8 cellular contexts compared by ENCODE assay signal in the genomic region with DNA sequence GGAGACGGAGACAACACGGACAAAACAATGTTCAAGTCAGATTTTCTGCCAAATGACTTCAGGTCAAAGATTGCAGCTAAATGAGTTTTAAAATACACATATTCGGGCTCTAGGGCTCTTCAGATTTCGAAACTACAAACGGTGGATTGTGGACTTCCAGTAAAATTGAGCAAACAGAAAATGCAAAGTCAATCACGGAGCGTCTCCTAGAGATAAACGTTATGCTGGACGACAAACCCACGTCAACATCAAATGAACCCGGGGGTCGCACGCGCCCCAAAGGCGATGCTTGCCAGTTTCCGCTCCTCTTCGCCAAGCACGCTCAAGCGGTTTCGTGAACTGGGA. TPM values are rescaled to one million over a fixed set of nuclear protein-coding genes. Genes with fewer than 3 reads are reported as not detected.
A peak's percentile ranks its signal among the peaks of the same experiment; 100 is the strongest.
DNase-seq lines count a peak whose midpoint lies in the region; ATAC-seq and TF ChIP-seq lines count a peak whose summit lies in the region.

No MANE protein-coding gene starts in this region.

- H3K4me3 ChIP-seq in RWPE2 (ENCODE audit: severe bottlenecking) (peak overlapping the region; percentile 71), epithelial cell of esophagus (ENCODE audit: low read length) (peak overlapping the region; percentile 96)

- no peak for ATAC-seq in RWPE2 (ENCODE audit: low read depth)
- no peak for ATAC-seq in GM19452 (IDR thresholded peaks at IDR 0.05; ENCODE audit: unreplicated experiment)

- peaks cover 2% of the 10 kb centered on the region for H3K9me3 Mint-ChIP-seq in activated CD4-positive, alpha-beta T cell treated with anti-CD3 and anti-CD28 coated beads, Interleukin-2, amount 10 ng/mL, durations not matched to agents 7 days and 5 days
- H3K9me3 Mint-ChIP-seq in neural crest cell = no peaks in the 10 kb centered on the region

- H3K4me1 Mint-ChIP-seq in activated CD4-positive, alpha-beta T cell treated with anti-CD3 and anti-CD28 coated beads, Interleukin-2, amount 10 ng/mL, durations not matched to agents 7 days and 5 days = peaks cover 42% of the 10 kb centered on the region
- H3K4me1 Mint-ChIP-seq in neural crest cell = peaks cover 34% of the 10 kb centered on the region

- H3K4me1 ChIP-seq in RWPE2 (ENCODE audit: insufficient read depth, poor library complexity, severe bottlenecking) = peaks cover 8% of the 10 kb centered on the region

- no peaks in the 10 kb centered on the region for H3K9me3 ChIP-seq in RWPE2 (ENCODE audit: severe bottlenecking)

- peak overlapping the region; percentile 96 for H3K27ac Mint-ChIP-seq in activated CD4-positive, alpha-beta T cell treated with anti-CD3 and anti-CD28 coated beads, Interleukin-2, amount 10 ng/mL, durations not matched to agents 7 days and 5 days
- H3K27ac Mint-ChIP-seq in neural crest cell (ENCODE audit: unreplicated experiment) = peak overlapping the region; percentile 97

- peak overlapping the region; percentile 62 for H3K27ac ChIP-seq in RWPE2 (ENCODE audit: poor library complexity, severe bottlenecking)

- peaks cover 25% of the 10 kb centered on the region for H3K36me3 Mint-ChIP-seq in activated CD4-positive, alpha-beta T cell treated with anti-CD3 and anti-CD28 coated beads, Interleukin-2, amount 10 ng/mL, durations not matched to agents 7 days and 5 days (ENCODE audit: low read depth)
- peaks cover 13% of the 10 kb centered on the region for H3K36me3 Mint-ChIP-seq in neural crest cell (ENCODE audit: low read depth)

- CTCF ChIA-PET in activated CD4-positive, alpha-beta T cell treated with anti-CD3 and anti-CD28 coated beads, Interleukin-2, amount 10 ng/mL, durations not matched to agents 7 days and 5 days (lab: Charles Lee) = interaction anchor here (0.9 to 4.6 kb wide), 9 partner anchors 14 to 101 kb away, joined by 3 to 19 read pairs (median 5); partner anchors contain the start of gene ZNF2

- no peaks in the 10 kb centered on the region for H3K27me3 Mint-ChIP-seq in activated CD4-positive, alpha-beta T cell treated with anti-CD3 and anti-CD28 coated beads, Interleukin-2, amount 10 ng/mL, durations not matched to agents 7 days and 5 days
- H3K27me3 Mint-ChIP-seq in neural crest cell (ENCODE audit: low read depth) = no peaks in the 10 kb centered on the region

- H3K4me3 Mint-ChIP-seq in activated CD4-positive, alpha-beta T cell treated with anti-CD3 and anti-CD28 coated beads, Interleukin-2, amount 10 ng/mL, durations not matched to agents 7 days and 5 days = peak overlapping the region; percentile 87
- H3K4me3 Mint-ChIP-seq in neural crest cell = peak overlapping the region; percentile 98

- no peaks in the 10 kb centered on the region for H3K27me3 ChIP-seq in RWPE2 (ENCODE audit: insufficient read depth, poor library complexity, severe bottlenecking)

- DNase-seq in activated CD4-positive, alpha-beta T cell treated with anti-CD3 and anti-CD28 coated beads, Interleukin-2, amount 10 ng/mL, durations not matched to agents 7 days and 5 days = no peak
- DNase-seq in activated CD4-positive, alpha-beta T cell treated with anti-CD3 and anti-CD28 coated beads, Interleukin-2, amount 50 U/mL, for 1 hour = no peak
- DNase-seq in RWPE2 (ENCODE audit: low spot score) (no peak), epithelial cell of esophagus (ENCODE audit: low read depth) (no peak), neural crest cell (ENCODE audit: low read depth, low spot score) (no peak), islet precursor cell (no peak), NCI-H2171 treated with DMSO at 0.1 percent for 48 hours (lab: John Stamatoyannopoulos, UW) (no peak)

- peaks cover 22% of the 10 kb centered on the region for H3K36me3 ChIP-seq in RWPE2 (ENCODE audit: low read depth)

- POLR2A ChIA-PET in activated CD4-positive, alpha-beta T cell treated with anti-CD3 and anti-CD28 coated beads, Interleukin-2, amount 10 ng/mL, durations not matched to agents 7 days and 5 days (lab: Charles Lee) = no interaction called here

- TF ChIP-seq CTCF in RWPE2 (IDR thresholded peaks at IDR 0.05; ENCODE audit: poor library complexity, severe bottlenecking) = no peak
- no peak for TF ChIP-seq CTCF in epithelial cell of esophagus (IDR thresholded peaks at IDR 0.05; ENCODE audit: insufficient read depth, low read depth, low read length, missing control alignments)
- TF ChIP-seq CTCF in neural crest cell (conservative IDR thresholded peaks at IDR 0.05) = no peak

RNA-seq across cellular contexts. Expression of gene MRPS5, which starts 0.5 kb away (rescaled TPM):
- 10 to 100 TPM; 70.3 to 71.7 TPM for total RNA-seq in activated CD4-positive, alpha-beta T cell treated with anti-CD3 and anti-CD28 coated beads, Interleukin-2, amount 10 ng/mL, durations not matched to agents 7 days and 5 days
- 58.8 and 60.7 TPM in 2 replicates for total RNA-seq in neural crest cell

RNA-seq across cellular contexts. Expression of gene ZNF514, which starts 38.5 kb away (rescaled TPM):
- 10 to 100 TPM; 11.4 to 11.6 TPM for total RNA-seq in activated CD4-positive, alpha-beta T cell treated with anti-CD3 and anti-CD28 coated beads, Interleukin-2, amount 10 ng/mL, durations not matched to agents 7 days and 5 days
- 22.6 and 28.0 TPM in 2 replicates for total RNA-seq in neural crest cell

RNA-seq across cellular contexts. Expression of gene ZNF2, which starts 44.5 kb away (rescaled TPM):
- total RNA-seq in activated CD4-positive, alpha-beta T cell treated with anti-CD3 and anti-CD28 coated beads, Interleukin-2, amount 10 ng/mL, durations not matched to agents 7 days and 5 days = 1 to 10 TPM; 4.4 to 4.8 TPM
- 6.3 and 7.0 TPM in 2 replicates for total RNA-seq in neural crest cell
